ENCODE assay signal across 1 cellular context in the genomic region with DNA sequence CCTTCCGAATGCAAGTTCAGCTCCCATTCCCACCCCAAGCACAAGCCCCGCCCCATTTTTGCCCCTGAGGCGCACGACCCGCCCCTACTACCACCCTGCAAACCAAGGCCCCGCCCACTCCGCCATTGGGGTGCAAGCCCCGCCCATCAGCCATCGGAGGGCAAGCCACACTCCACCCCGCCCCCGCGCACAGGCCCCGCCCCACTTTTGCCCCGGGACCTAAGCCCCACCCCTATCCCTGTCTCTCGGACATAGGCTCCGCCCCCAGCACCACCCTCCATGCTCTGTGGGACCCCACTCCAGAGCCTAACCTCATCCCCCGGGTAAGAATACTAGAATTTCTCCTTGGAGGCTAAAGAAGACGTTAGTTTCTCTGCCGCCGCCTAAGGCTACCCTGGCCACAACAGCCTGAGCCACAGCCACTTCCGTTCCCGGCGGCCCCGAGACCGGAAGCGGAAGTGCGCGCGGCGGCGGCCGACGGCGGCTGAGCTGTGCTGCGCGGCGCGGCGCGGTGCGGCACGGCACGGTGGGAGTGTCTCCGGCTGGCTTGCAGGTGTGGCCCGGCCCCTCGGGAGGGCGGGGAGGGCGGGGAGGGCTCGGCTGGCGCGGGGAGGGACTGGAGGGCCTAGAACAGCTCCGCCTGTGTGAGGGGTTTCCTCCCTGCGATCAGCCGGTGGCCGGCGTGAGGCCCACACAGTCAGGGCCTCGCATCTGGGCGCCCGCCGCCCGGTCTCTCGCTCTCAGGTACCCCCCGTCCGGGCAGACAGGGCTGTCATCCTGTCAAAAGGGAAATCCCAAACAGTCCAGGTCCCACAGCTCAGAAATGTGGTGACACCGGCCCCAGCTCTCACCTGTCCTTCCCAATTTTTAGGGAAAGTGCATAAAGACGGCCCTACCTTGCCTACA.
TF ChIP-seq lines count a peak whose summit lies in the region.

A gene (plus strand): TSS at position 451 of the 906 bp plus-strand sequence. CDS start 3,444 bp downstream, outside the sequence.

TF ChIP-seq in SK-N-SH, 30 proteins besides CTCF, POLR2A, EP300 and RAD21 (continued from another document):
- TF ChIP-seq, protein P1, sequence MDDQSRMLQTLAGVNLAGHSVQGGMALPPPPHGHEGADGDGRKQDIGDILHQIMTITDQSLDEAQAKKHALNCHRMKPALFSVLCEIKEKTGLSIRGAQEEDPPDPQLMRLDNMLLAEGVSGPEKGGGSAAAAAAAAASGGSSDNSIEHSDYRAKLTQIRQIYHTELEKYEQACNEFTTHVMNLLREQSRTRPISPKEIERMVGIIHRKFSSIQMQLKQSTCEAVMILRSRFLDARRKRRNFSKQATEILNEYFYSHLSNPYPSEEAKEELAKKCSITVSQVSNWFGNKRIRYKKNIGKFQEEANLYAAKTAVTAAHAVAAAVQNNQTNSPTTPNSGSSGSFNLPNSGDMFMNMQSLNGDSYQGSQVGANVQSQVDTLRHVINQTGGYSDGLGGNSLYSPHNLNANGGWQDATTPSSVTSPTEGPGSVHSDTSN (IDR thresholded peaks at IDR 0.05): no peak
- TF ChIP-seq MXI1 (IDR thresholded peaks at IDR 0.05; ENCODE audit: low read depth, low read length): 0 out of 2 replicates have a peak, but pooled peaks have one; percentile 49
- no peak for TF ChIP-seq MEF2A (IDR thresholded peaks at IDR 0.05; ENCODE audit: borderline replicate concordance, low read depth)
- TF ChIP-seq, protein P2, sequence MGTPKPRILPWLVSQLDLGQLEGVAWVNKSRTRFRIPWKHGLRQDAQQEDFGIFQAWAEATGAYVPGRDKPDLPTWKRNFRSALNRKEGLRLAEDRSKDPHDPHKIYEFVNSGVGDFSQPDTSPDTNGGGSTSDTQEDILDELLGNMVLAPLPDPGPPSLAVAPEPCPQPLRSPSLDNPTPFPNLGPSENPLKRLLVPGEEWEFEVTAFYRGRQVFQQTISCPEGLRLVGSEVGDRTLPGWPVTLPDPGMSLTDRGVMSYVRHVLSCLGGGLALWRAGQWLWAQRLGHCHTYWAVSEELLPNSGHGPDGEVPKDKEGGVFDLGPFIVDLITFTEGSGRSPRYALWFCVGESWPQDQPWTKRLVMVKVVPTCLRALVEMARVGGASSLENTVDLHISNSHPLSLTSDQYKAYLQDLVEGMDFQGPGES (IDR thresholded peaks at IDR 0.05; ENCODE audit: low read depth, low read length): no peak
- TF ChIP-seq EZH2phosphoT487 (IDR thresholded peaks at IDR 0.05; ENCODE audit: borderline replicate concordance, low read depth): no peak
- TF ChIP-seq ELF1 (IDR thresholded peaks at IDR 0.05): peak; percentile 89
- TF ChIP-seq TEAD4 (IDR thresholded peaks at IDR 0.05; ENCODE audit: borderline replicate concordance, insufficient read depth): no peak
- no peak for TF ChIP-seq NFIC (IDR thresholded peaks at IDR 0.05; ENCODE audit: borderline replicate concordance)
- no peak for TF ChIP-seq FOSL2 (IDR thresholded peaks at IDR 0.05; ENCODE audit: borderline replicate concordance, low read depth)
- TF ChIP-seq RFX5 (IDR thresholded peaks at IDR 0.05; ENCODE audit: low read length): no peak
- no peak for TF ChIP-seq TCF12 (IDR thresholded peaks at IDR 0.05)
- TF ChIP-seq NRF1 (IDR thresholded peaks at IDR 0.05; ENCODE audit: low read depth, low read length): no peak
- TF ChIP-seq CHD2 (IDR thresholded peaks at IDR 0.05; ENCODE audit: low read length, partially characterized antibody): no peak
- TF ChIP-seq, protein P3, sequence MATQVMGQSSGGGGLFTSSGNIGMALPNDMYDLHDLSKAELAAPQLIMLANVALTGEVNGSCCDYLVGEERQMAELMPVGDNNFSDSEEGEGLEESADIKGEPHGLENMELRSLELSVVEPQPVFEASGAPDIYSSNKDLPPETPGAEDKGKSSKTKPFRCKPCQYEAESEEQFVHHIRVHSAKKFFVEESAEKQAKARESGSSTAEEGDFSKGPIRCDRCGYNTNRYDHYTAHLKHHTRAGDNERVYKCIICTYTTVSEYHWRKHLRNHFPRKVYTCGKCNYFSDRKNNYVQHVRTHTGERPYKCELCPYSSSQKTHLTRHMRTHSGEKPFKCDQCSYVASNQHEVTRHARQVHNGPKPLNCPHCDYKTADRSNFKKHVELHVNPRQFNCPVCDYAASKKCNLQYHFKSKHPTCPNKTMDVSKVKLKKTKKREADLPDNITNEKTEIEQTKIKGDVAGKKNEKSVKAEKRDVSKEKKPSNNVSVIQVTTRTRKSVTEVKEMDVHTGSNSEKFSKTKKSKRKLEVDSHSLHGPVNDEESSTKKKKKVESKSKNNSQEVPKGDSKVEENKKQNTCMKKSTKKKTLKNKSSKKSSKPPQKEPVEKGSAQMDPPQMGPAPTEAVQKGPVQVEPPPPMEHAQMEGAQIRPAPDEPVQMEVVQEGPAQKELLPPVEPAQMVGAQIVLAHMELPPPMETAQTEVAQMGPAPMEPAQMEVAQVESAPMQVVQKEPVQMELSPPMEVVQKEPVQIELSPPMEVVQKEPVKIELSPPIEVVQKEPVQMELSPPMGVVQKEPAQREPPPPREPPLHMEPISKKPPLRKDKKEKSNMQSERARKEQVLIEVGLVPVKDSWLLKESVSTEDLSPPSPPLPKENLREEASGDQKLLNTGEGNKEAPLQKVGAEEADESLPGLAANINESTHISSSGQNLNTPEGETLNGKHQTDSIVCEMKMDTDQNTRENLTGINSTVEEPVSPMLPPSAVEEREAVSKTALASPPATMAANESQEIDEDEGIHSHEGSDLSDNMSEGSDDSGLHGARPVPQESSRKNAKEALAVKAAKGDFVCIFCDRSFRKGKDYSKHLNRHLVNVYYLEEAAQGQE (IDR thresholded peaks at IDR 0.05; ENCODE audit: low read depth, low read length): 0 out of 2 replicates have a peak, but pooled peaks have one; percentile 7
- TF ChIP-seq, protein P4, sequence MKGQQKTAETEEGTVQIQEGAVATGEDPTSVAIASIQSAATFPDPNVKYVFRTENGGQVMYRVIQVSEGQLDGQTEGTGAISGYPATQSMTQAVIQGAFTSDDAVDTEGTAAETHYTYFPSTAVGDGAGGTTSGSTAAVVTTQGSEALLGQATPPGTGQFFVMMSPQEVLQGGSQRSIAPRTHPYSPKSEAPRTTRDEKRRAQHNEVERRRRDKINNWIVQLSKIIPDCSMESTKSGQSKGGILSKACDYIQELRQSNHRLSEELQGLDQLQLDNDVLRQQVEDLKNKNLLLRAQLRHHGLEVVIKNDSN (IDR thresholded peaks at IDR 0.05; ENCODE audit: borderline replicate concordance, low read depth): 0 out of 2 replicates have a peak, but pooled peaks have one; percentile 39
- no peak for TF ChIP-seq JUND (IDR thresholded peaks at IDR 0.05)
- TF ChIP-seq GABPA (IDR thresholded peaks at IDR 0.05; ENCODE audit: low read depth): peak; percentile 92
- peak; percentile 91 for TF ChIP-seq POLR2AphosphoS5 (IDR thresholded peaks at IDR 0.05; ENCODE audit: low read depth, low read length)
- no peak for TF ChIP-seq FOXJ3 (CRISPR knock-in tag; IDR thresholded peaks at IDR 0.05)
- peak; percentile 67 for TF ChIP-seq TAF1 (IDR thresholded peaks at IDR 0.05; ENCODE audit: borderline replicate concordance, low read depth, low read length)
- TF ChIP-seq, protein P5, sequence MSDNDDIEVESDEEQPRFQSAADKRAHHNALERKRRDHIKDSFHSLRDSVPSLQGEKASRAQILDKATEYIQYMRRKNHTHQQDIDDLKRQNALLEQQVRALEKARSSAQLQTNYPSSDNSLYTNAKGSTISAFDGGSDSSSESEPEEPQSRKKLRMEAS (IDR thresholded peaks at IDR 0.05; ENCODE audit: low read depth): 0 out of 2 replicates have a peak, but pooled peaks have one; percentile 35
- no peak for TF ChIP-seq GATA2 (CRISPR knock-in tag; IDR thresholded peaks at IDR 0.05)
- TF ChIP-seq RCOR1 (IDR thresholded peaks at IDR 0.05; ENCODE audit: low read length): no peak
- TF ChIP-seq SIN3A (IDR thresholded peaks at IDR 0.05; ENCODE audit: borderline replicate concordance, low read depth, low read length): no peak
